ENCODE assay signal across 20 cellular contexts in the genomic region with DNA sequence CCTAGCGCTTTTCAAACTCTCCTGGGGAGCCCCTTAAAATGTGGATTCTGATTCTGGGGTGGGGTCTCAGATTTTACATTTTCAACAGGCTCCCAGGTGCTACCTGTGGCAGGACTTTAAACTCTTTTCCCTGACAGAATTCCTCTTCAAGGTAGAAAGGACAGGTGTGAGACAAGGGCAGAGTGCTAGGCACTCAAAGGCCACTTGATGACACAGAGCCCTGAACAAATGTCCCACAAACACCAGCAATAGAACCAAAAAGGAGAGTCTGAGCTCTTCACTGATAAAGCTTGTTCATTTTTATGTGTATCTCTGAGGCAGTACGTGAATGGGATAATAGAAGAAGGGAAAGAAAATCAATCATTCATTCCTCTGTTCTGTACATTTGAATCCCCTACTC.
DNase-seq lines count a peak whose midpoint lies in the region; ATAC-seq and TF ChIP-seq lines count a peak whose summit lies in the region.
"Had no signal": no experiment of that assay in that cellular context is flagged by ENCODE, and none has a peak within 500 bp of the region (broad histone marks: within the 10 kb centered on the region; RNA-seq: fewer than 3 reads in every experiment).

No MANE protein-coding gene starts in this region.

- peak in 1 of 4 donors; percentile 15 for ATAC-seq in heart left ventricle
- ATAC-seq in GM19467 (IDR thresholded peaks at IDR 0.05; ENCODE audit: unreplicated experiment), result no peak
- ATAC-seq: activated CD8-positive, alpha-beta T cell treated with anti-CD3 and anti-CD28 coated beads, Interleukin-2, amount 10 ng/mL, durations not matched to agents 7 days and 5 days; Panc1 had no signal

- in situ Hi-C loops in transverse colon (cut with MboI; ENCODE audit: low pct_ligation_motif_present in 1 of 4, low pct_unique_long_range_greater_than_20kb in 1 of 4, low sequenced_read_pairs in 3 of 4), result no loop called here

- H3K27me3 ChIP-seq in heart left ventricle (no peaks in the 10 kb centered on the region), neutrophil (no peaks in the 10 kb centered on the region), transverse colon (no peaks in the 10 kb centered on the region), ascending aorta (no peaks in the 10 kb centered on the region)
- H3K27me3 ChIP-seq: BLaER1, cardiac muscle cell, esophagus squamous epithelium, gastrocnemius medialis had no signal

- H3K9me3 ChIP-seq in heart left ventricle (no peaks in the 10 kb centered on the region), neutrophil (no peaks in the 10 kb centered on the region), transverse colon (no peaks in the 10 kb centered on the region), ascending aorta (no peaks in the 10 kb centered on the region)
- H3K9me3 ChIP-seq: BLaER1, esophagus squamous epithelium, gastrocnemius medialis had no signal

- H3K27ac ChIP-seq in heart left ventricle, result peak overlapping the region in 7 of 12 donors; percentile 3 to 62 (median 37)
- H3K27ac ChIP-seq in VCaP, result peak overlapping the region; percentile 66
- H3K27ac ChIP-seq in neutrophil, result peak overlapping the region; percentile 98
- peak overlapping the region; percentile 12 to 45 (median 14) for H3K27ac ChIP-seq in transverse colon
- H3K27ac ChIP-seq in ascending aorta, result no peak overlapping the region
- H3K27ac ChIP-seq: BLaER1, cardiac muscle cell had no signal

- intact Hi-C loops in heart left ventricle (cut with DNase I), result loop anchor here in 7 of 10 donors (5.0 to 10.0 kb wide), 5 partner anchors 53 to 170 kb away; partner anchors contain the start of gene PELI1 (in 3 of the 7)
- intact Hi-C loops in cardiac septum (cut with DNase I), result no loop called here
- intact Hi-C loops in transverse colon (cut with DNase I; ENCODE audit: low total_unique reads), result no loop called here
- intact Hi-C loops in ascending aorta (cut with DNase I), result no loop called here

- TF ChIP-seq CTCF in heart left ventricle (IDR thresholded peaks at IDR 0.05), result no peak
- no peak for TF ChIP-seq CTCF in VCaP (conservative IDR thresholded peaks at IDR 0.05)
- no peak for TF ChIP-seq CTCF in neutrophil (IDR thresholded peaks at IDR 0.05)
- TF ChIP-seq CTCF in transverse colon (IDR thresholded peaks at IDR 0.05), result no peak
- no peak for TF ChIP-seq CTCF in ascending aorta (IDR thresholded peaks at IDR 0.05)

- DNase-seq in heart left ventricle (no peak), cardiac septum (ENCODE audit: low spot score) (no peak), transverse colon (no peak), NCI-H526 (lab: John Stamatoyannopoulos, UW) (no peak), ascending aorta (ENCODE audit: low spot score in 2 of 2) (no peak)
- DNase-seq: activated CD4-positive, CD25-positive, alpha-beta regulatory T cell treated with anti-CD3 and anti-CD28 coated beads, Interleukin-2, amount 50 U/mL, for 72 hours; activated CD8-positive, alpha-beta T cell treated with anti-CD3 and anti-CD28 coated beads, Interleukin-2, amount 10 ng/mL, durations not matched to agents 7 days and 5 days; amygdala; esophagus squamous epithelium; gastrocnemius medialis; NCI-H1105; NCI-H2081; posterior cingulate gyrus; stimulated activated CD4-positive, alpha-beta T cell treated with anti-CD3 and anti-CD28 coated beads, Interleukin-2, amount 100 ng/mL, for 24 hours had no signal

- TF ChIP-seq EP300 in transverse colon (IDR thresholded peaks at IDR 0.05; ENCODE audit: low read depth), result no peak

- H3K36me3 ChIP-seq in heart left ventricle (no peaks in the 10 kb centered on the region), neutrophil (no peaks in the 10 kb centered on the region), transverse colon (no peaks in the 10 kb centered on the region), ascending aorta (no peaks in the 10 kb centered on the region)
- H3K36me3 ChIP-seq: BLaER1, cardiac muscle cell, esophagus squamous epithelium, gastrocnemius medialis had no signal

- H3K4me3 ChIP-seq in heart left ventricle (no peak overlapping the region), neutrophil (ENCODE audit: low read depth in 1 of 2, low read length in 1 of 2) (peak overlapping the region in 1 of 2 experiments; percentile 23), transverse colon (no peak overlapping the region), ascending aorta (no peak overlapping the region)
- H3K4me3 ChIP-seq: BLaER1, cardiac muscle cell, esophagus squamous epithelium, gastrocnemius medialis had no signal

- TF ChIP-seq POLR2A in heart left ventricle (IDR thresholded peaks at IDR 0.05), result no peak
- TF ChIP-seq POLR2A in transverse colon (IDR thresholded peaks at IDR 0.05), result no peak

- 69 to 86% (median 79%) methylated on average over 2 of the region's 2 CpGs for WGBS in heart left ventricle, 4 donors
- 86 to 89% methylated on average over 2 of the region's 2 CpGs for WGBS in transverse colon (ENCODE audit: low coverage in 1 of 2), 2 donors

- H3K4me1 ChIP-seq in heart left ventricle (peaks cover 3 to 51% (median 22%) of the 10 kb centered on the region in 12 donors), neutrophil (ENCODE audit: control insufficient read depth in 1 of 2, insufficient read depth in 1 of 2, low read depth in 1 of 2, low read length in 1 of 2) (peaks cover 80 to 86% of the 10 kb centered on the region in 2 experiments), transverse colon (peaks cover 6 to 32% (median 10%) of the 10 kb centered on the region in 4 donors), ascending aorta (no peaks in the 10 kb centered on the region)
- H3K4me1 ChIP-seq: BLaER1 had no signal

Comparison
In these comparisons a context has a peak if more than half of its experiments do, and no peak if none do; other contexts are left out.
1. intact Hi-C loops: an anchor here in heart left ventricle (5.0 to 10.0 kb wide); none called in cardiac septum, transverse colon and ascending aorta.
2. H3K27ac ChIP-seq: peak in heart left ventricle (7 of 12), VCaP (single experiment), neutrophil (single experiment) and transverse colon (4 of 4); none in ascending aorta (0 of 2).